In the genomic region with DNA sequence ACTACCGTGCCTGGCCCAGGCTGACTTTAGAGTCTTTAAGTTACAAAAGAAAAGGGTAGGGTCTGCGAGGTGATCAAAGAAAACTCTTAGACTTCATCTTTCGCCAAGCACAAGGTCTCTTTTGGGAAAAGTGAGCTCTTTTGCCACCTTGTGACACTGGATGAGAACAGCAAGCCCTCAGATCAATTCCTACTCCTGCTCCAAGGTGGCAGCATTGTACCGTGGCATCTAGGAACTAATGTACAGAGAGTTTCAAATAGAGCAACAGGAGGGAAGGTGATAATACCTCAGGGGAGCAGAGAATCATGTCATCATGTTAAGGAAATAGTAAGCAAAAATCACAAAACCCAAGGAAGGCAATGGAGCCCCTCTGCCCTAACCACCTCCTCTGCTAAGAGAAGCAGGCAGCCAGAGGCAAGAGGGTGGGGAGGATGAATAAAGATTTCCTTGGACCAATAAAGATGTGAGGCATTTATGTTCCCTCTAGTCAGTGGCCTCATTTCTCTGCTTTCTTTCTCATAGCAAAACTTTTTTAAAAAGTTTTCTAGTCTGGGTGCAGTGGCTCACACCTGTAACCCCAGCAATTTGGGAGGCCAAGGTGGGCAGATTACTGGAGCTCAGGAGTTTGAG, we compare ENCODE assay signal across 8 cellular contexts. TPM values are rescaled to one million over a fixed set of nuclear protein-coding genes. Genes with fewer than 3 reads are reported as not detected.
DNase-seq lines count a peak whose midpoint lies in the region; ATAC-seq and TF ChIP-seq lines count a peak whose summit lies in the region.

No MANE protein-coding gene starts in this region.

- DNase-seq in CD1c-positive myeloid dendritic cell (ENCODE audit: extremely low spot score) (peak; percentile 73), NCI-H1694 treated with DMSO at 0.1 percent for 48 hours (lab: John Stamatoyannopoulos, UW) (peak; percentile 86), heart left ventricle (peak in 3 of 5 donors; percentile 32 to 49 (median 35)), renal cortical epithelial cell (ENCODE audit: low read depth) (peak; percentile 83)
- DNase-seq in activated naive CD8-positive, alpha-beta T cell treated with anti-CD3 and anti-CD28 coated beads, Interleukin-2, amount 10 ng/mL, durations not matched to agents 7 days and 5 days, result peak; percentile 51

- H3K27me3 ChIP-seq in SU-DHL-6 (ENCODE audit: low read length) (no peaks in the 10 kb centered on the region), heart left ventricle (no peaks in the 10 kb centered on the region)

- H3K9me3 ChIP-seq in SU-DHL-6 (ENCODE audit: insufficient read depth, low read length) (no peaks in the 10 kb centered on the region), heart left ventricle (no peaks in the 10 kb centered on the region)

- H3K4me1 Mint-ChIP-seq in activated naive CD8-positive, alpha-beta T cell treated with anti-CD3 and anti-CD28 coated beads, Interleukin-2, amount 10 ng/mL, durations not matched to agents 7 days and 5 days, result peaks cover 10% of the 10 kb centered on the region

- H3K27ac ChIP-seq in SU-DHL-6 (ENCODE audit: low read depth, low read length) (no peak overlapping the region), heart left ventricle (no peak overlapping the region)

- TF ChIP-seq CTCF in SU-DHL-6 (IDR thresholded peaks at IDR 0.05; ENCODE audit: insufficient read depth, low read length, poor library complexity, severe bottlenecking) (peak; percentile 98), heart left ventricle (IDR thresholded peaks at IDR 0.05) (peak; percentile 80 to 96 (median 86))

- no peak overlapping the region for H2AFZ ChIP-seq in SU-DHL-6 (ENCODE audit: low read depth, low read length, severe bottlenecking)

- POLR2A ChIA-PET in activated naive CD8-positive, alpha-beta T cell treated with anti-CD3 and anti-CD28 coated beads, Interleukin-2, amount 10 ng/mL, durations not matched to agents 7 days and 5 days (lab: Charles Lee), result interaction anchor here (0.5 to 1.8 kb wide), 4 partner anchors 14 to 258 kb away, joined by 3 to 5 read pairs (median 4); no protein-coding TSS in a partner anchor

- peaks cover 0 to 3% (median 0%) of the 10 kb centered on the region in 12 donors for H3K4me1 ChIP-seq in heart left ventricle

- H3K9me3 Mint-ChIP-seq in activated naive CD8-positive, alpha-beta T cell treated with anti-CD3 and anti-CD28 coated beads, Interleukin-2, amount 10 ng/mL, durations not matched to agents 7 days and 5 days, result no peaks in the 10 kb centered on the region

- ATAC-seq in GM21786 (IDR thresholded peaks at IDR 0.05; ENCODE audit: unreplicated experiment), result peak; percentile 60
- ATAC-seq in activated naive CD8-positive, alpha-beta T cell treated with anti-CD3 and anti-CD28 coated beads, Interleukin-2, amount 10 ng/mL, durations not matched to agents 7 days and 5 days (ENCODE audit: low read depth), result peak; percentile 95
- peak; percentile 67 to 94 (median 86) for ATAC-seq in heart left ventricle
- ATAC-seq in GM18520 (IDR thresholded peaks at IDR 0.05; ENCODE audit: unreplicated experiment), result no peak

- WGBS in heart left ventricle, 4 donors, result 6 to 8% (median 7%) methylated on average over 4 of the region's 4 CpGs

- no peak for TF ChIP-seq POLR2A in heart left ventricle (IDR thresholded peaks at IDR 0.05)

- no peaks in the 10 kb centered on the region for H3K36me3 Mint-ChIP-seq in activated naive CD8-positive, alpha-beta T cell treated with anti-CD3 and anti-CD28 coated beads, Interleukin-2, amount 10 ng/mL, durations not matched to agents 7 days and 5 days

- no peaks in the 10 kb centered on the region for H3K27me3 Mint-ChIP-seq in activated naive CD8-positive, alpha-beta T cell treated with anti-CD3 and anti-CD28 coated beads, Interleukin-2, amount 10 ng/mL, durations not matched to agents 7 days and 5 days

- intact Hi-C loops in heart left ventricle (cut with DNase I), result loop anchor here in 3 of 10 donors (5.0 to 10.0 kb wide), 2 partner anchors 34 to 749 kb away; partner anchors contain the start of genes ACACA (in 1 of the 3) and TADA2A (in 1 of the 3)

- no peak overlapping the region for H3K4me3 Mint-ChIP-seq in activated naive CD8-positive, alpha-beta T cell treated with anti-CD3 and anti-CD28 coated beads, Interleukin-2, amount 10 ng/mL, durations not matched to agents 7 days and 5 days

- H3K4me3 ChIP-seq in SU-DHL-6 (ENCODE audit: insufficient read depth, low read length, poor library complexity, severe bottlenecking) (no peak overlapping the region), heart left ventricle (no peak overlapping the region)

- H3K27ac Mint-ChIP-seq in activated naive CD8-positive, alpha-beta T cell treated with anti-CD3 and anti-CD28 coated beads, Interleukin-2, amount 10 ng/mL, durations not matched to agents 7 days and 5 days, result no peak overlapping the region

- no peaks in the 10 kb centered on the region for H3F3A ChIP-seq in SU-DHL-6 (ENCODE audit: insufficient read depth)

- H3K79me2 ChIP-seq in SU-DHL-6 (ENCODE audit: insufficient read depth, low read length), result no peaks in the 10 kb centered on the region

- no peaks in the 10 kb centered on the region for H3K36me3 ChIP-seq in SU-DHL-6 (ENCODE audit: low read length)
- H3K36me3 ChIP-seq in heart left ventricle, result no peaks in the 10 kb centered on the region

- no peak overlapping the region for H3K4me2 ChIP-seq in SU-DHL-6 (ENCODE audit: low read depth, low read length, poor library complexity, severe bottlenecking)

- no peak overlapping the region for H3K9ac ChIP-seq in SU-DHL-6 (ENCODE audit: low read length)

- H4K20me1 ChIP-seq in SU-DHL-6 (ENCODE audit: low read depth, low read length), result no peaks in the 10 kb centered on the region

- H3K9me2 ChIP-seq in SU-DHL-6 (replicated peaks; ENCODE audit: insufficient read depth, low read length), result no peaks in the 10 kb centered on the region

RNA-seq across cellular contexts. Expression of gene C17orf78, which starts 2.1 kb away (rescaled TPM):
- total RNA-seq in activated naive CD8-positive, alpha-beta T cell treated with anti-CD3 and anti-CD28 coated beads, Interleukin-2, amount 10 ng/mL, durations not matched to agents 7 days and 5 days, result not detected
- not detected for total RNA-seq in heart left ventricle
- not detected for polyA plus RNA-seq in heart left ventricle
- total RNA-seq in renal cortical epithelial cell, result not detected in 2 replicates

RNA-seq across cellular contexts. Expression of gene ACACA, which starts 33.0 kb away (rescaled TPM):
- total RNA-seq in activated naive CD8-positive, alpha-beta T cell treated with anti-CD3 and anti-CD28 coated beads, Interleukin-2, amount 10 ng/mL, durations not matched to agents 7 days and 5 days, result 10 to 100 TPM; 45.1 to 45.9 TPM
- total RNA-seq in heart left ventricle (10 to 100 TPM; 14.0 to 33.0 (median 16.1) TPM), renal cortical epithelial cell (46.4 and 77.5 TPM in 2 replicates)
- 10 to 100 TPM in 1 of 2 donors, 1 to 10 TPM in 1; 6.2 to 15.1 TPM for polyA plus RNA-seq in heart left ventricle

RNA-seq across cellular contexts. Expression of gene TADA2A, which starts 33.0 kb away (rescaled TPM):
- 10 to 100 TPM; 34.5 to 35.8 TPM for total RNA-seq in activated naive CD8-positive, alpha-beta T cell treated with anti-CD3 and anti-CD28 coated beads, Interleukin-2, amount 10 ng/mL, durations not matched to agents 7 days and 5 days
- total RNA-seq in heart left ventricle (10 to 100 TPM in 8 of 9 donors, 1 to 10 TPM in 1; 9.6 to 19.4 (median 13.2) TPM), renal cortical epithelial cell (14.5 and 15.5 TPM in 2 replicates)
- polyA plus RNA-seq in heart left ventricle, result 1 to 10 TPM; 5.7 to 8.5 TPM

Comparison
In these comparisons a context has a peak if more than half of its experiments do, and no peak if none do; other contexts are left out.
1. DNase-seq: peak in every context shown above with its lines; median percentile 86 in NCI-H1694 treated with DMSO at 0.1 percent for 48 hours; 83 in renal cortical epithelial cell; 73 in CD1c-positive myeloid dendritic cell; 51 in activated naive CD8-positive, alpha-beta T cell treated with anti-CD3 and anti-CD28 coated beads, Interleukin-2, amount 10 ng/mL, durations not matched to agents 7 days and 5 days; 35 in heart left ventricle.